24 cellular contexts compared by ENCODE assay signal in genomic region chr5:124701873-124702272, GRCh38. TPM values are rescaled to one million over a fixed set of nuclear protein-coding genes. Genes with fewer than 3 reads are reported as not detected.
DNase-seq lines count a peak whose midpoint lies in the region; FAIRE-seq and TF ChIP-seq lines count a peak whose summit lies in the region.
"Had no signal": no experiment of that assay in that cellular context is flagged by ENCODE, and none has a peak within 500 bp of the region (broad histone marks: within the 10 kb centered on the region; RNA-seq: fewer than 3 reads in every experiment).

No MANE protein-coding gene starts in this region.

- TF ChIP-seq EP300 in ovary (IDR thresholded peaks at IDR 0.05) = no peak

- intact Hi-C loops in ovary (cut with DNase I) (no loop called here), Calu3 (cut with micrococcal nuclease; ENCODE audit: unreplicated experiment) (no loop called here)

- H3K9me3 ChIP-seq in hepatocyte (ENCODE audit: low read depth) (no peaks in the 10 kb centered on the region), neuronal stem cell (replicated peaks in 1 of 2; ENCODE audit: control insufficient read depth in 2 of 2, insufficient read depth in 1 of 2, low read depth in 1 of 2, low read length in 2 of 2) (peaks cover 0 to 4% of the 10 kb centered on the region in 2 donors), ovary (no peaks in the 10 kb centered on the region)
- H3K9me3 ChIP-seq: MG63, vagina had no signal

- H2AFZ ChIP-seq in hepatocyte (no peak overlapping the region), neuronal stem cell (ENCODE audit: low read length) (no peak overlapping the region)

- H3K4me1 ChIP-seq in hepatocyte (ENCODE audit: insufficient read depth) (peaks cover 73% of the 10 kb centered on the region), neuronal stem cell (ENCODE audit: control insufficient read depth in 2 of 2, insufficient read depth in 1 of 2, low read depth in 1 of 2, low read length in 2 of 2) (peaks cover 37% of the 10 kb centered on the region in 2 donors), ovary (ENCODE audit: insufficient read depth) (peaks cover 4% of the 10 kb centered on the region)

- H2AK5ac ChIP-seq in neuronal stem cell (ENCODE audit: low read depth, low read length) = no peak overlapping the region

- H3K79me2 ChIP-seq in hepatocyte = peaks cover 83% of the 10 kb centered on the region

- CTCF ChIA-PET in Calu3 (lab: Charles Lee) = no interaction called here

- peaks cover 2% of the 10 kb centered on the region for H3K27me3 Mint-ChIP-seq in type B pancreatic cell
- H3K27me3 Mint-ChIP-seq in Calu3 (ENCODE audit: unreplicated experiment) = no peaks in the 10 kb centered on the region
- H3K27me3 Mint-ChIP-seq: CD4-positive, CD25-positive, alpha-beta regulatory T cell had no signal

- H3K27ac Mint-ChIP-seq in type B pancreatic cell (no peak overlapping the region), Calu3 (ENCODE audit: unreplicated experiment) (no peak overlapping the region)
- H3K27ac Mint-ChIP-seq: activated CD8-positive, alpha-beta T cell treated with anti-CD3 and anti-CD28 coated beads, Interleukin-2, amount 10 ng/mL, durations not matched to agents 7 days and 5 days; CD4-positive, CD25-positive, alpha-beta regulatory T cell; T-helper 1 cell treated with Interleukin-12 subunit alpha and Interleukin-12 subunit beta and Interleukin-4 antibody, amounts not matched to agents 30 μg/mL and 1 μg/mL, for 36 hours had no signal

- H3K14ac ChIP-seq in neuronal stem cell (ENCODE audit: low read length) = no peak overlapping the region

- H4K91ac ChIP-seq in neuronal stem cell (ENCODE audit: low read depth, low read length, poor library complexity) = no peak overlapping the region

- H3K36me3 ChIP-seq in hepatocyte (replicated peaks; ENCODE audit: insufficient read depth, low read depth) (no peaks in the 10 kb centered on the region), neuronal stem cell (replicated peaks in 1 of 2; ENCODE audit: control insufficient read depth in 2 of 2, insufficient read depth in 2 of 2, low read length in 2 of 2) (peaks cover under 1 to 25% of the 10 kb centered on the region in 2 donors), ovary (no peaks in the 10 kb centered on the region)
- H3K36me3 ChIP-seq: vagina had no signal

- TF ChIP-seq CTCF in NB4 (IDR thresholded peaks at IDR 0.05; ENCODE audit: low read depth, low read length) (no peak), hepatocyte (IDR thresholded peaks at IDR 0.05; ENCODE audit: poor library complexity) (no peak), type B pancreatic cell (conservative IDR thresholded peaks at IDR 0.05) (no peak), ovary (IDR thresholded peaks at IDR 0.05) (no peak), Calu3 (IDR thresholded peaks at IDR 0.05; ENCODE audit: unreplicated experiment) (no peak)

- H3K9me3 Mint-ChIP-seq in type B pancreatic cell (peaks cover 4% of the 10 kb centered on the region), Calu3 (ENCODE audit: low read depth, unreplicated experiment) (no peaks in the 10 kb centered on the region)
- H3K9me3 Mint-ChIP-seq: T-helper 1 cell treated with Interleukin-12 subunit alpha and Interleukin-12 subunit beta and Interleukin-4 antibody, amounts not matched to agents 30 μg/mL and 1 μg/mL, for 36 hours had no signal

- no peak overlapping the region for H3K4ac ChIP-seq in neuronal stem cell (ENCODE audit: low read length)

- peaks cover 16% of the 10 kb centered on the region for H3K36me3 Mint-ChIP-seq in type B pancreatic cell
- H3K36me3 Mint-ChIP-seq in Calu3 (ENCODE audit: insufficient read depth, unreplicated experiment) = no peaks in the 10 kb centered on the region
- H3K36me3 Mint-ChIP-seq: CD4-positive, CD25-positive, alpha-beta regulatory T cell had no signal

- no peak overlapping the region for H2BK120ac ChIP-seq in neuronal stem cell (ENCODE audit: low read depth, low read length)

- H3K4me2 ChIP-seq in hepatocyte (peak overlapping the region; percentile 60), neuronal stem cell (ENCODE audit: insufficient read depth, low read length, poor library complexity, severe bottlenecking) (no peak overlapping the region)
- H3K4me2 ChIP-seq: smooth muscle cell had no signal

- DNase-seq in GM18507 (ENCODE audit: extremely low spot score, insufficient read length, low read depth) = no peak
- DNase-seq in NB4 (ENCODE audit: low read depth) = peak; percentile 1
- DNase-seq in hepatocyte (ENCODE audit: low spot score) = no peak
- DNase-seq in type B pancreatic cell (ENCODE audit: extremely low spot score, unreplicated experiment) = no peak
- DNase-seq in neuronal stem cell (ENCODE audit: low spot score) = no peak
- no peak for DNase-seq in ovary
- DNase-seq in Calu3 = no peak
- DNase-seq: activated CD8-positive, alpha-beta T cell treated with anti-CD3 and anti-CD28 coated beads, Interleukin-2, amount 10 ng/mL, durations not matched to agents 7 days and 5 days; activated effector memory CD4-positive, alpha-beta T cell treated with Interleukin-2 at 50 U/mL for 16 hours; activated T-cell treated with anti-CD3 and anti-CD28 coated beads for 4 hours; CD4-positive, CD25-positive, alpha-beta regulatory T cell; GDM1; glutamatergic neuron; MG63; NCI-H146; NCI-H524; retina; stimulated activated CD4-positive, alpha-beta T cell treated with anti-CD3 and anti-CD28 coated beads, Interleukin-2, amount 100 ng/mL, for 24 hours; substantia nigra had no signal

- H4K20me1 ChIP-seq in hepatocyte (ENCODE audit: insufficient read depth, poor library complexity, severe bottlenecking) = peaks cover 6% of the 10 kb centered on the region

- H3K4me3 ChIP-seq in NB4 (ENCODE audit: low read depth, low read length) = no peak overlapping the region
- H3K4me3 ChIP-seq in hepatocyte = no peak overlapping the region
- H3K4me3 ChIP-seq in neuronal stem cell (ENCODE audit: low read length in 2 of 2) = no peak overlapping the region
- H3K4me3 ChIP-seq in ovary = no peak overlapping the region
- H3K4me3 ChIP-seq: K562, MG63, smooth muscle cell, vagina had no signal

- 67% methylated on average over 3 of the region's 3 CpGs for WGBS in hepatocyte (ENCODE audit: low lambda C conversion rate, missing lambda C conversion rate)
- WGBS in neuronal stem cell (ENCODE audit: extremely low coverage in 2 of 2, insufficient read length in 2 of 2, insufficient replicate concordance in 1 of 2), 2 donors = no CpG with 5 or more reads among the region's 3 CpGs
- 87 to 91% (median 90%) methylated on average over 3 of the region's 3 CpGs for WGBS in ovary, 3 donors

- FAIRE-seq in GM18507 (lab: Jason Lieb, UNC) = peak; percentile 53
- FAIRE-seq: K562 had no signal

- H3K27ac ChIP-seq in hepatocyte (peak overlapping the region; percentile 77), neuronal stem cell (replicated peaks; ENCODE audit: low read length) (no peak overlapping the region), ovary (no peak overlapping the region)
- H3K27ac ChIP-seq: epithelial cell of prostate, vagina had no signal

- TF ChIP-seq POLR2A in NB4 (IDR thresholded peaks at IDR 0.05; ENCODE audit: extremely low read depth, insufficient read length) (no peak), ovary (IDR thresholded peaks at IDR 0.05) (no peak)

- no peak overlapping the region for H4K8ac ChIP-seq in neuronal stem cell (ENCODE audit: low read depth, low read length)

- no peak overlapping the region for H2BK15ac ChIP-seq in neuronal stem cell (ENCODE audit: low read length)

- H2BK5ac ChIP-seq in neuronal stem cell (ENCODE audit: low read length) = no peak overlapping the region

- H3K27me3 ChIP-seq in hepatocyte (no peaks in the 10 kb centered on the region), neuronal stem cell (ENCODE audit: control insufficient read depth in 3 of 3, insufficient read depth in 3 of 3, low read depth in 1 of 3, low read length in 3 of 3) (no peaks in the 10 kb centered on the region), ovary (no peaks in the 10 kb centered on the region)
- H3K27me3 ChIP-seq: MG63, vagina had no signal

- H3K4me3 Mint-ChIP-seq in type B pancreatic cell = peak overlapping the region; percentile 42
- H3K4me3 Mint-ChIP-seq in Calu3 (ENCODE audit: low read depth, unreplicated experiment) = no peak overlapping the region
- H3K4me3 Mint-ChIP-seq: activated CD8-positive, alpha-beta T cell treated with anti-CD3 and anti-CD28 coated beads, Interleukin-2, amount 10 ng/mL, durations not matched to agents 7 days and 5 days; CD4-positive, CD25-positive, alpha-beta regulatory T cell; T-helper 1 cell treated with Interleukin-12 subunit alpha and Interleukin-12 subunit beta and Interleukin-4 antibody, amounts not matched to agents 30 μg/mL and 1 μg/mL, for 36 hours had no signal

- no TSS peak for BruUV-seq in Calu3 (replicated peaks; lab: Mats Ljungman, UMichigan)

- H2BK12ac ChIP-seq in neuronal stem cell (ENCODE audit: low read length) = no peak overlapping the region

- H3K9ac ChIP-seq in neuronal stem cell (ENCODE audit: low read depth, low read length, poor library complexity) = no peak overlapping the region

- H3K4me1 Mint-ChIP-seq in type B pancreatic cell (ENCODE audit: unreplicated experiment) (peaks cover 91% of the 10 kb centered on the region), Calu3 (ENCODE audit: low read depth, unreplicated experiment) (no peaks in the 10 kb centered on the region)
- H3K4me1 Mint-ChIP-seq: CD4-positive, CD25-positive, alpha-beta regulatory T cell had no signal

- no peak overlapping the region for H3K18ac ChIP-seq in neuronal stem cell (ENCODE audit: low read length)

- no peak overlapping the region for H3K23ac ChIP-seq in neuronal stem cell (ENCODE audit: low read depth, low read length, poor library complexity)

- H3K9me2 ChIP-seq in hepatocyte (replicated peaks; ENCODE audit: insufficient read depth) = no peaks in the 10 kb centered on the region

- peaks cover 2% of the 10 kb centered on the region for H3K79me1 ChIP-seq in neuronal stem cell (ENCODE audit: low read depth, low read length)

RNA-seq across cellular contexts. Expression of gene ZNF608, which starts 44.6 kb away (rescaled TPM):
- total RNA-seq in hepatocyte = 28.5 and 30.0 TPM in 2 replicates
- 12.4 and 19.8 TPM in 2 replicates for polyA plus RNA-seq in hepatocyte
- 37.4 and 63.0 TPM in 2 replicates for total RNA-seq in type B pancreatic cell (ENCODE audit: low replicate concordance)
- polyA plus RNA-seq in neuronal stem cell (2013, experiment 1 of 2) = 76.9 TPM
- 78.0 TPM for polyA plus RNA-seq in neuronal stem cell (2013, experiment 2 of 2)
- 10 to 100 TPM; 11.1 to 26.8 (median 15.5) TPM for total RNA-seq in ovary
- 10 to 100 TPM in 1 of 2 donors, 1 to 10 TPM in 1; 7.5 to 10.5 TPM for polyA plus RNA-seq in ovary
- 7.3 and 8.4 TPM in 2 replicates for total RNA-seq in Calu3 (2022)
- total RNA-seq: activated CD8-positive, alpha-beta T cell treated with anti-CD3 and anti-CD28 coated beads, Interleukin-2, amount 10 ng/mL, durations not matched to agents 7 days and 5 days had no signal
- polyA plus RNA-seq: CD4-positive, CD25-positive, alpha-beta regulatory T cell had no signal
